In genomic region chr1:44924835-44925464, GRCh38 we compare ENCODE assay signal across 8 cellular contexts.
DNase-seq lines count a peak whose midpoint lies in the region; ATAC-seq lines count a peak whose summit lies in the region.

No MANE protein-coding gene starts in this region.

- ATAC-seq in GM21576 (IDR thresholded peaks at IDR 0.05; ENCODE audit: unreplicated experiment) (no peak), HG02763 (IDR thresholded peaks at IDR 0.05; ENCODE audit: unreplicated experiment) (no peak)

- peak; percentile 6 for DNase-seq in stimulated activated CD4-positive, alpha-beta T cell treated with anti-CD3 and anti-CD28 coated beads, Interleukin-4, amount 100 ng/mL, for 24 hours
- DNase-seq in stimulated activated CD4-positive, alpha-beta T cell treated with anti-CD3 and anti-CD28 coated beads, Interleukin-15, amount 100 ng/mL, for 24 hours, result no peak
- DNase-seq in SHP77 treated with DMSO at 0.1 percent for 48 hours (lab: John Stamatoyannopoulos, UW) (peak; percentile 38), fibroblast of the conjunctiva (ENCODE audit: low read depth) (peak; percentile 75), NCI-H146 treated with DMSO at 0.1 percent for 48 hours (lab: John Stamatoyannopoulos, UW; ENCODE audit: unreplicated experiment) (no peak), posterior cingulate gyrus (no peak)

- intact Hi-C loops in posterior cingulate gyrus (cut with DNase I), result no loop called here

Comparison
In these comparisons a context has a peak if more than half of its experiments do, and no peak if none do; other contexts are left out.
1. DNase-seq: peak in stimulated activated CD4-positive, alpha-beta T cell treated with anti-CD3 and anti-CD28 coated beads, Interleukin-4, amount 100 ng/mL, for 24 hours (single experiment), SHP77 treated with DMSO at 0.1 percent for 48 hours (single experiment) and fibroblast of the conjunctiva (single experiment); none in stimulated activated CD4-positive, alpha-beta T cell treated with anti-CD3 and anti-CD28 coated beads, Interleukin-15, amount 100 ng/mL, for 24 hours (single experiment), NCI-H146 treated with DMSO at 0.1 percent for 48 hours (single experiment) and posterior cingulate gyrus (0 of 10).